Comparison of ENCODE assay signal across 22 cellular contexts in the genomic region with DNA sequence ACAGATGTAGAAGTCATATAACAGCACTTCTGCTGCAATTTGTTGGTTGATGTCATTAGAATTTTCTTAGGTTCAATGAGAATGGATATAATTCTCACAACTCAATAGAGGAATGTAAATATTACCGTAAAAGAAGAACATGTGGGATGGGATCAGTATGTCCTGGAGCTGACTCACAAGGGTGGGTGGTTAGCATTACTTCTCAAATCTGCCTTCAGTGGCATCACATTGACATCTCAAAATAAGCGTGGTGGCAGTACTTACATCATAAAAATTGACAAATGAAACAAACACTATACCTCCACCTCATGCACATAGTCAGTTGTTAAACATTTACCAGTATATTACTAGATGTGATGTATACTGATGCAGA.
"Had no signal": no experiment of that assay in that cellular context is flagged by ENCODE, and none has a peak within 500 bp of the region (broad histone marks: within the 10 kb centered on the region; RNA-seq: fewer than 3 reads in every experiment).

No MANE protein-coding gene starts in this region.

- H3K4me3 ChIP-seq: adrenal gland, ascending aorta, cardiac muscle cell, lower lobe of right lung, tibial artery had no signal

- H3K9me3 ChIP-seq: adrenal gland, ascending aorta, lower lobe of right lung, tibial artery had no signal

- H3K4me1 ChIP-seq: adrenal gland, ascending aorta, lower lobe of right lung, tibial artery had no signal

- ATAC-seq: activated CD4-positive, alpha-beta T cell treated with anti-CD3 and anti-CD28 coated beads for 36 hours; activated T-helper 17 cell treated with anti-CD3 and anti-CD28 coated beads, Interleukin-2, amount 50 U/mL, for 72 hours; left lobe of liver; lower lobe of right lung; sciatic nerve; WTC11 had no signal

- H3K27ac ChIP-seq: adrenal gland, ascending aorta, cardiac muscle cell, lower lobe of right lung, tibial artery had no signal

- H3K36me3 ChIP-seq: adrenal gland, ascending aorta, cardiac muscle cell, lower lobe of right lung, tibial artery had no signal

- DNase-seq: activated CD4-positive, alpha-beta T cell treated with anti-CD3 and anti-CD28 coated beads for 36 hours; activated CD4-positive, alpha-beta T cell treated with anti-CD3 and anti-CD28 coated beads, Interleukin-2, amount 50 U/mL, for 4 hours; activated CD8-positive, alpha-beta memory T cell treated with anti-CD3 and anti-CD28 coated beads for 24 hours; activated CD8-positive, alpha-beta memory T cell treated with anti-CD3 and anti-CD28 coated beads, Interleukin-2, amount 50 U/mL, for 4 hours; activated naive CD4-positive, alpha-beta T cell; activated T-cell treated with anti-CD3 and anti-CD28 coated beads, Interleukin-2, amount 50 U/mL, for 24 hours; adrenal gland; erythroblast; lower lobe of right lung; naive B cell; occipital lobe; stimulated activated CD4-positive, alpha-beta T cell treated with anti-CD3 and anti-CD28 coated beads, Interleukin-12 subunit alpha, Interleukin-12 subunit beta, amount 100 ng/mL, for 4 hours; stimulated activated CD4-positive, alpha-beta T cell treated with anti-CD3 and anti-CD28 coated beads, Interleukin-1b, Interleukin-23, amount 100 ng/mL, for 48 hours; substantia nigra; T-helper 9 cell; tibial artery had no signal

- H3K27me3 ChIP-seq: adrenal gland, ascending aorta, cardiac muscle cell, tibial artery had no signal
